Comparison of ENCODE assay signal across 8 cellular contexts in genomic region chr16:14303182-14303618, GRCh38.
DNase-seq lines count a peak whose midpoint lies in the region; ATAC-seq and TF ChIP-seq lines count a peak whose summit lies in the region.

No MANE protein-coding gene starts in this region.

- no peak for TF ChIP-seq POLR2A in uterus (IDR thresholded peaks at IDR 0.05)

- no peak for DNase-seq in left ventricle myocardium inferior
- DNase-seq in Right ventricle myocardium superior: no peak
- DNase-seq in brain microvascular endothelial cell: no peak
- no peak for DNase-seq in lung (ENCODE audit: low spot score)
- DNase-seq in uterus: no peak
- no peak for DNase-seq in amniotic stem cell (lab: John Stamatoyannopoulos, UW)
- DNase-seq in NCI-H774 (lab: John Stamatoyannopoulos, UW): no peak

- H3K9me3 ChIP-seq in left ventricle myocardium inferior (replicated peaks) (no peaks in the 10 kb centered on the region), lung (ENCODE audit: control insufficient read depth in 2 of 2, insufficient read depth in 1 of 2, low read length in 1 of 2) (no peaks in the 10 kb centered on the region), uterus (no peaks in the 10 kb centered on the region)

- H3K36me3 ChIP-seq in left ventricle myocardium inferior (no peaks in the 10 kb centered on the region), brain microvascular endothelial cell (replicated peaks) (no peaks in the 10 kb centered on the region), lung (ENCODE audit: control insufficient read depth in 2 of 2, insufficient read depth in 2 of 2, low read length in 2 of 2) (no peaks in the 10 kb centered on the region), uterus (no peaks in the 10 kb centered on the region)

- in situ Hi-C loops in brain microvascular endothelial cell (cut with HindIII; ENCODE audit: low pct_ligation_motif_present, low sequenced_read_pairs): no loop called here

- H3K4me1 ChIP-seq in left ventricle myocardium inferior: peaks cover 72% of the 10 kb centered on the region
- H3K4me1 ChIP-seq in lung (ENCODE audit: control insufficient read depth in 2 of 2, insufficient read depth in 2 of 2, low read length in 2 of 2): peaks cover 0 to 4% of the 10 kb centered on the region in 2 donors
- no peaks in the 10 kb centered on the region for H3K4me1 ChIP-seq in uterus

- intact Hi-C loops in left ventricle myocardium inferior (cut with micrococcal nuclease): no loop called here
- intact Hi-C loops in Right ventricle myocardium superior (cut with DNase I): loop anchor here (10.0 kb wide), 2 partner anchors 92 to 182 kb away; no protein-coding TSS in a partner anchor
- intact Hi-C loops in uterus (cut with DNase I; ENCODE audit: low total_unique reads): loop anchor here (10.0 kb wide), 1 partner anchor 62 kb away; no protein-coding TSS in a partner anchor

- H3K4me3 ChIP-seq in left ventricle myocardium inferior (peak overlapping the region; percentile 96), brain microvascular endothelial cell (ENCODE audit: low read depth, low read length) (peak overlapping the region; percentile 70), lung (peak overlapping the region; percentile 76), uterus (peak overlapping the region; percentile 78 to 99)

- no peak for ATAC-seq in Right ventricle myocardium superior (ENCODE audit: poor library complexity)
- ATAC-seq in lung (ENCODE audit: insufficient read depth, low FRiP score): no peak
- ATAC-seq in GM19035 (IDR thresholded peaks at IDR 0.05; ENCODE audit: unreplicated experiment): no peak

- peak overlapping the region; percentile 91 for H3K27ac ChIP-seq in left ventricle myocardium inferior (replicated peaks)
- no peak overlapping the region for H3K27ac ChIP-seq in brain microvascular endothelial cell
- peak overlapping the region in 1 of 2 donors; percentile 76 for H3K27ac ChIP-seq in lung (ENCODE audit: low read depth in 1 of 2, low read length in 1 of 2)
- H3K27ac ChIP-seq in uterus: peak overlapping the region; percentile 67 to 71

- H3K27me3 ChIP-seq in left ventricle myocardium inferior (ENCODE audit: low read depth): peaks cover 9% of the 10 kb centered on the region
- no peaks in the 10 kb centered on the region for H3K27me3 ChIP-seq in brain microvascular endothelial cell (replicated peaks)
- H3K27me3 ChIP-seq in lung (ENCODE audit: control insufficient read depth, insufficient read depth): no peaks in the 10 kb centered on the region
- H3K27me3 ChIP-seq in uterus: no peaks in the 10 kb centered on the region

- TF ChIP-seq CTCF in left ventricle myocardium inferior (IDR thresholded peaks at IDR 0.05; ENCODE audit: borderline replicate concordance): no peak
- TF ChIP-seq CTCF in brain microvascular endothelial cell (IDR thresholded peaks at IDR 0.05; ENCODE audit: low read depth, low read length, missing control alignments): no peak
- TF ChIP-seq CTCF in lung (IDR thresholded peaks at IDR 0.05; ENCODE audit: control extremely low read depth, extremely low read depth): no peak
- no peak for TF ChIP-seq CTCF in uterus (IDR thresholded peaks at IDR 0.05)

- 7 to 9% methylated on average over 14 of the region's 14 CpGs for WGBS in lung, 2 donors
